Comparison of ENCODE assay signal across 9 cellular contexts in the genomic region with DNA sequence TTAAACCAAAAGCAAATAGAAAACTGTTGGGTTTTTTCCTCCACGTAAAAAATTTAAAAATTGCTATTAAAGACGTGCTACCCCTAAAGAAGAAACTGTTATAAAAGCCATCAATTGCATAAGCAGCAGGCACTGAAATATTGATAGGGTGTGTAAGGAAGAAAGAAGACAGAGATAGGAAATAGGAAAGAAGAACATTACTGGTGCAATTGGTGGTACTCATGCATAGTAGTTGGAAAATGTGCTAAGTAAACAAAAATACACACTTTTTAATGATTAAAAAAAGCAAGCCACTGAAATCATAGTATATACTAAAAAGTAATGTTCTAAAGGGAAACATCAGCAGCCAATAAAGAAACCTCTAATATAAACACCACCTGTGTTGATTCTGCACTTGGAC. TPM values are rescaled to one million over a fixed set of nuclear protein-coding genes. Genes with fewer than 3 reads are reported as not detected.
"Had no signal": no experiment of that assay in that cellular context is flagged by ENCODE, and none has a peak within 500 bp of the region (broad histone marks: within the 10 kb centered on the region; RNA-seq: fewer than 3 reads in every experiment).

No MANE protein-coding gene starts in this region.

- ATAC-seq: GM23338 had no signal

- H2AFZ ChIP-seq: GM23338 had no signal

- H3K4me1 Mint-ChIP-seq: H9, IgD-negative memory B cell had no signal

- H3K4me2 ChIP-seq: GM23338 had no signal

- H3K9me3 Mint-ChIP-seq: GM23338, H9, IgD-negative memory B cell had no signal

- H3K4me3 Mint-ChIP-seq: GM23338, H9 had no signal

- H3K4me3 ChIP-seq: GM23338 had no signal

- DNase-seq: H9, HCEC 1CT, KG1 had no signal

- H3K27me3 Mint-ChIP-seq: IgD-negative memory B cell had no signal

- H3K36me3 Mint-ChIP-seq: IgD-negative memory B cell had no signal

- FAIRE-seq: H1, H54, HTR-8/SVneo had no signal

- H3K27ac Mint-ChIP-seq: GM23338, H9, IgD-negative memory B cell had no signal

RNA-seq across cellular contexts. Expression of a gene that starts 52.8 kb away (rescaled TPM):
- total RNA-seq: GM23338, H1, H9, HT-29 had no signal
- polyA plus RNA-seq: H1, IgD-negative memory B cell had no signal
